In genomic region chr12:19909418-19909817, GRCh38 we compare ENCODE assay signal across 13 cellular contexts.
"Had no signal": no experiment of that assay in that cellular context is flagged by ENCODE, and none has a peak within 500 bp of the region (broad histone marks: within the 10 kb centered on the region; RNA-seq: fewer than 3 reads in every experiment).

No MANE protein-coding gene starts in this region.

- H3K27ac ChIP-seq: brain microvascular endothelial cell, pancreas, testis had no signal

- H3K9me3 ChIP-seq: pancreas, testis had no signal

- H3K36me3 ChIP-seq: brain microvascular endothelial cell, pancreas had no signal

- H3K4me1 ChIP-seq: pancreas, testis had no signal

- ATAC-seq: stimulated activated naive CD8-positive, alpha-beta T cell treated with anti-CD3 and anti-CD28 coated beads, Interleukin-15, amount 100 ng/mL, for 72 hours had no signal

- DNase-seq: activated CD4-positive, alpha-beta T cell treated with anti-CD3 and anti-CD28 coated beads, Interleukin-2, amount 50 U/mL, for 48 hours; activated CD4-positive, CD25-positive, alpha-beta regulatory T cell treated with anti-CD3 and anti-CD28 coated beads, Interleukin-2, amount 50 U/mL, for 72 hours; activated gamma-delta T cell; activated T-cell treated with anti-CD3 and anti-CD28 coated beads, Interleukin-2, amount 50 U/mL, for 48 hours; amygdala; brain microvascular endothelial cell; dermis blood vessel endothelial cell; hypothalamus; kidney glomerular epithelial cell; pancreas; stimulated activated CD4-positive, alpha-beta T cell treated with anti-CD3 and anti-CD28 coated beads, Interleukin-4, amount 100 ng/mL, for 4 hours; stimulated activated naive CD8-positive, alpha-beta T cell treated with anti-CD3 and anti-CD28 coated beads, Interleukin-15, amount 100 ng/mL, for 72 hours; testis had no signal

- H3K4me3 ChIP-seq: pancreas, testis had no signal

- H3K27me3 ChIP-seq: brain microvascular endothelial cell, pancreas, testis had no signal
